Comparison of ENCODE assay signal across 8 cellular contexts in genomic region chr9:7799234-7799933, GRCh38. TPM values are rescaled to one million over a fixed set of nuclear protein-coding genes. Genes with fewer than 3 reads are reported as not detected.
DNase-seq lines count a peak whose midpoint lies in the region; ATAC-seq, FAIRE-seq and TF ChIP-seq lines count a peak whose summit lies in the region.

DMAC1 (minus strand) TSS chr9:7799778; CDS start chr9:7799734, 44 bp downstream.

- H2AFZ ChIP-seq in H9 (ENCODE audit: low read length): no peak within 1 kb of the TSS
- H2AFZ ChIP-seq in osteoblast (ENCODE audit: low read length): peak within 1 kb of the TSS; percentile 96

- peak within 1 kb of the TSS; percentile 60 for H3K4me3 ChIP-seq in MG63
- peak within 1 kb of the TSS; percentile 94 for H3K4me3 ChIP-seq in osteoblast (ENCODE audit: insufficient read depth, low read length)
- peak within 1 kb of the TSS; percentile 93 for H3K4me3 ChIP-seq in thoracic aorta

- no peak within 1 kb of the TSS for H3T11ph ChIP-seq in H9 (ENCODE audit: low read length)

- no peaks in the 10 kb centered on the region for H3K79me1 ChIP-seq in H9 (ENCODE audit: insufficient read depth, low read depth, low read length, poor library complexity, severe bottlenecking)

- H3K4me2 ChIP-seq in H9 (ENCODE audit: insufficient read depth, insufficient read length, low read length) (peak within 1 kb of the TSS; percentile 91), osteoblast (ENCODE audit: insufficient read depth, low read length) (peak within 1 kb of the TSS; percentile 99)

- H2BK120ac ChIP-seq in H9 (ENCODE audit: low read depth, low read length, poor library complexity, severe bottlenecking): no peak within 1 kb of the TSS

- no peaks in the 10 kb centered on the region; the same call in 1 of the 2 replicates for H3K4me1 ChIP-seq in H9 (ENCODE audit: insufficient read depth, low read length)
- peaks cover 12% of the 10 kb centered on the region for H3K4me1 ChIP-seq in osteoblast (ENCODE audit: insufficient read depth, low read length)
- peaks cover 6 to 8% of the 10 kb centered on the region in 2 donors for H3K4me1 ChIP-seq in thoracic aorta (ENCODE audit: control insufficient read depth in 1 of 2, low read depth in 2 of 2)

- H4K20me1 ChIP-seq in H9 (ENCODE audit: control insufficient read depth, insufficient read depth, insufficient read length) (no peaks in the 10 kb centered on the region), osteoblast (ENCODE audit: insufficient read depth, low read length) (no peaks in the 10 kb centered on the region)

- no peak within 1 kb of the TSS for H3K56ac ChIP-seq in H9 (ENCODE audit: insufficient read length, low read depth, low read length)

- FAIRE-seq in G401.6 (lab: Jason Lieb, UNC): peak; percentile 86

- DNase-seq in H9: peak; percentile 88
- DNase-seq in MG63: peak; percentile 68
- peak; percentile 81 for DNase-seq in glutamatergic neuron
- peak; percentile 92 for DNase-seq in osteoblast (ENCODE audit: insufficient read length, low spot score, missing footprints)
- DNase-seq in thoracic aorta (ENCODE audit: low spot score): no peak

- peak within 1 kb of the TSS; percentile 83 for H3K9ac ChIP-seq in H9 (ENCODE audit: extremely low read depth, insufficient read length, low read length)

- H2BK15ac ChIP-seq in H9 (ENCODE audit: low read depth, low read length): no peak within 1 kb of the TSS

- H3K14ac ChIP-seq in H9 (ENCODE audit: insufficient read depth, low read length): peak within 1 kb of the TSS; percentile 54; the same call in 1 of the 2 replicates

- H3K27me3 Mint-ChIP-seq in H9 (ENCODE audit: low read depth): no peaks in the 10 kb centered on the region
- no peaks in the 10 kb centered on the region for H3K27me3 Mint-ChIP-seq in activated naive CD4-positive, alpha-beta T cell treated with anti-CD3 and anti-CD28 coated beads, Interleukin-2, amount 50 U/mL, for 24 hours
- H3K27me3 Mint-ChIP-seq in glutamatergic neuron (ENCODE audit: unreplicated experiment): no peaks in the 10 kb centered on the region

- H3K23me2 ChIP-seq in H9 (ENCODE audit: insufficient read length, low read depth, low read length, poor library complexity, severe bottlenecking): no peaks in the 10 kb centered on the region

- H4K5ac ChIP-seq in H9 (ENCODE audit: insufficient read length, low read depth, low read length): peak within 1 kb of the TSS; percentile 44

- H3K27ac Mint-ChIP-seq in H9 (peak within 1 kb of the TSS; percentile 55 to 96 (median 94); a peak in 6 of 7 replicates), glutamatergic neuron (ENCODE audit: unreplicated experiment) (no peak within 1 kb of the TSS)
- peak within 1 kb of the TSS; percentile 98 for H3K27ac Mint-ChIP-seq in activated naive CD4-positive, alpha-beta T cell treated with anti-CD3 and anti-CD28 coated beads, Interleukin-2, amount 50 U/mL, for 24 hours

- TF ChIP-seq CTCF in H9 (conservative IDR thresholded peaks at IDR 0.05) (no peak), glutamatergic neuron (IDR thresholded peaks at IDR 0.05; ENCODE audit: partially characterized antibody, unreplicated experiment) (no peak), osteoblast (IDR thresholded peaks at IDR 0.05; ENCODE audit: extremely low read depth, low read depth, low read length) (no peak), thoracic aorta (IDR thresholded peaks at IDR 0.05) (no peak)

- no peak within 1 kb of the TSS for H4K8ac ChIP-seq in H9 (replicated peaks; ENCODE audit: insufficient read length, low read depth, low read length)

- no peak within 1 kb of the TSS for H4K91ac ChIP-seq in H9 (ENCODE audit: insufficient read length, low read depth, low read length)

- H3K36me3 ChIP-seq in MG63 (no peaks in the 10 kb centered on the region), osteoblast (ENCODE audit: insufficient read depth, low read length) (peaks cover 19% of the 10 kb centered on the region), thoracic aorta (peaks cover 7% of the 10 kb centered on the region)

- H2AK5ac ChIP-seq in H9 (ENCODE audit: insufficient read length, low read length): no peak within 1 kb of the TSS

- H3K27ac ChIP-seq in H9 (ENCODE audit: insufficient read length, low read depth, low read length) (no peak within 1 kb of the TSS), osteoblast (ENCODE audit: low read depth, low read length) (peak within 1 kb of the TSS; percentile 59), thoracic aorta (peak within 1 kb of the TSS; percentile 67 to 73)

- H2BK20ac ChIP-seq in H9 (ENCODE audit: low read depth, low read length, poor library complexity, severe bottlenecking): no peak within 1 kb of the TSS

- H3K9me3 Mint-ChIP-seq in H9 (no peaks in the 10 kb centered on the region), glutamatergic neuron (ENCODE audit: unreplicated experiment) (no peaks in the 10 kb centered on the region)
- H3K9me3 Mint-ChIP-seq in activated naive CD4-positive, alpha-beta T cell treated with anti-CD3 and anti-CD28 coated beads, Interleukin-2, amount 50 U/mL, for 24 hours: no peaks in the 10 kb centered on the region

- H3K27me3 ChIP-seq in H9 (ENCODE audit: insufficient read depth, low read length) (no peaks in the 10 kb centered on the region), MG63 (no peaks in the 10 kb centered on the region), osteoblast (ENCODE audit: insufficient read depth, low read length) (no peaks in the 10 kb centered on the region), thoracic aorta (replicated peaks; ENCODE audit: insufficient read depth) (no peaks in the 10 kb centered on the region)

- no CpG with 5 or more reads among the region's 46 CpGs for WGBS in H9 (ENCODE audit: extremely low coverage, insufficient read length, low lambda C conversion rate)

- H3K79me2 ChIP-seq in H9 (ENCODE audit: insufficient read depth, low read length) (no peaks in the 10 kb centered on the region), osteoblast (ENCODE audit: insufficient read depth, low read length) (peaks cover 12% of the 10 kb centered on the region)

- H3K36me3 Mint-ChIP-seq in H9 (ENCODE audit: insufficient read depth in 1 of 3, low read depth in 3 of 3) (peaks cover 6 to 29% (median 26%) of the 10 kb centered on the region in 3 experiments; a peak in 6 of 7 replicates), glutamatergic neuron (ENCODE audit: unreplicated experiment) (no peaks in the 10 kb centered on the region)
- peaks cover 16% of the 10 kb centered on the region for H3K36me3 Mint-ChIP-seq in activated naive CD4-positive, alpha-beta T cell treated with anti-CD3 and anti-CD28 coated beads, Interleukin-2, amount 50 U/mL, for 24 hours

- no peaks in the 10 kb centered on the region for H3K9me3 ChIP-seq in H9 (ENCODE audit: control insufficient read depth, low read depth, low read length)
- no peaks in the 10 kb centered on the region for H3K9me3 ChIP-seq in MG63
- H3K9me3 ChIP-seq in osteoblast (ENCODE audit: low read depth, low read length): no peaks in the 10 kb centered on the region
- H3K9me3 ChIP-seq in thoracic aorta: no peaks in the 10 kb centered on the region

- no peak within 1 kb of the TSS for H3K4ac ChIP-seq in H9 (ENCODE audit: low read depth, low read length)

- peak within 1 kb of the TSS; percentile 72 for H3K18ac ChIP-seq in H9 (ENCODE audit: insufficient read length, low read depth, low read length)

- ATAC-seq in SK-N-SH treated with all-trans-retinoic acid at 6 μM for 48 hours (peak; percentile 98), thoracic aorta (ENCODE audit: insufficient number of reproducible peaks, low FRiP score, low read depth) (peak; percentile 65)

- no peak within 1 kb of the TSS for H2BK5ac ChIP-seq in H9 (ENCODE audit: insufficient read length, low read length)

- peaks cover 10% of the 10 kb centered on the region in 2 experiments for H3K4me1 Mint-ChIP-seq in H9
- H3K4me1 Mint-ChIP-seq in activated naive CD4-positive, alpha-beta T cell treated with anti-CD3 and anti-CD28 coated beads, Interleukin-2, amount 50 U/mL, for 24 hours: peaks cover 34% of the 10 kb centered on the region
- peaks cover 4% of the 10 kb centered on the region for H3K4me1 Mint-ChIP-seq in glutamatergic neuron (ENCODE audit: low read depth, unreplicated experiment)

- H3K4me3 Mint-ChIP-seq in H9 (peak within 1 kb of the TSS; percentile 95 to 96), glutamatergic neuron (ENCODE audit: unreplicated experiment) (peak within 1 kb of the TSS; percentile 95)
- H3K4me3 Mint-ChIP-seq in activated naive CD4-positive, alpha-beta T cell treated with anti-CD3 and anti-CD28 coated beads, Interleukin-2, amount 50 U/mL, for 24 hours: peak within 1 kb of the TSS; percentile 97

- H2BK12ac ChIP-seq in H9 (ENCODE audit: insufficient read length, low read depth, low read length): no peak within 1 kb of the TSS

- H3K23ac ChIP-seq in H9 (ENCODE audit: insufficient read length, low read depth, low read length): no peak within 1 kb of the TSS

TF ChIP-seq in SK-N-SH treated with all-trans-retinoic acid at 6 μM for 48 hours, 23 proteins besides CTCF, POLR2A, EP300 and RAD21 (continues in another document):
- TF ChIP-seq PPARA (CRISPR knock-in tag; IDR thresholded peaks at IDR 0.05; ENCODE audit: borderline replicate concordance) (no peak), ZC3H10 (CRISPR knock-in tag; IDR thresholded peaks at IDR 0.05) (no peak), ISL1 (CRISPR knock-in tag; IDR thresholded peaks at IDR 0.05) (no peak), POU6F1 (CRISPR knock-in tag; IDR thresholded peaks at IDR 0.05; ENCODE audit: borderline replicate concordance, low read depth) (no peak), ZFP3 (CRISPR knock-in tag; IDR thresholded peaks at IDR 0.05) (no peak), RARB (CRISPR knock-in tag; IDR thresholded peaks at IDR 0.05) (no peak), ESRRG (CRISPR knock-in tag; IDR thresholded peaks at IDR 0.05) (no peak), ZNF70 (CRISPR knock-in tag; IDR thresholded peaks at IDR 0.05) (no peak), ZFP30 (CRISPR knock-in tag; IDR thresholded peaks at IDR 0.05) (no peak)

RNA-seq across cellular contexts. Expression of gene DMAC1, which starts in this region (rescaled TPM):
- total RNA-seq in H9 (2021) (72.7 and 73.2 TPM in 2 replicates), glutamatergic neuron (ENCODE audit: unreplicated experiment) (22.2 TPM), osteoblast (7.6 and 10.0 TPM in 2 replicates), thoracic aorta (10 to 100 TPM in 1 of 2 donors, 1 to 10 TPM in 1; 9.7 to 14.9 TPM)
- 1.5 and 4.1 TPM in 2 replicates for total RNA-seq in MG63 (2014; rRNA removed; shearing (Covaris generic); ENCODE audit: low replicate concordance)
